Comparison of ENCODE assay signal across 30 cellular contexts in genomic region chr5:169052207-169052606, GRCh38.
A peak's percentile ranks its signal among the peaks of the same experiment; 100 is the strongest.
DNase-seq lines count a peak whose midpoint lies in the region; TF ChIP-seq lines count a peak whose summit lies in the region.
"Had no signal": no experiment of that assay in that cellular context is flagged by ENCODE, and none has a peak within 500 bp of the region (broad histone marks: within the 10 kb centered on the region; RNA-seq: fewer than 3 reads in every experiment).

No MANE protein-coding gene starts in this region.

- POLR2A ChIA-PET in GM10248 (lab: Yijun Ruan, JAX) = no interaction called here

- H3K9me3 ChIP-seq in SJSA1 (replicated peaks) = no peaks in the 10 kb centered on the region
- H3K9me3 ChIP-seq in endodermal cell (ENCODE audit: control insufficient read depth, low read length) = no peaks in the 10 kb centered on the region
- H3K9me3 ChIP-seq: BE2C, Peyer's patch, upper lobe of left lung had no signal

- TF ChIP-seq CTCF in AG09309 (IDR thresholded peaks at IDR 0.05; ENCODE audit: control insufficient read depth, insufficient read depth, low read depth, low read length, missing control alignments) (no peak), mesothelial cell of epicardium (IDR thresholded peaks at IDR 0.05; ENCODE audit: unreplicated experiment) (no peak), GM10248 (IDR thresholded peaks at IDR 0.05; ENCODE audit: control extremely low read depth, extremely low read depth, low read depth, missing control alignments) (no peak), endodermal cell (conservative IDR thresholded peaks at IDR 0.05) (no peak)

- H3K27ac Mint-ChIP-seq in mesothelial cell of epicardium (peak overlapping the region; percentile 48), endodermal cell (no peak overlapping the region)
- H3K27ac Mint-ChIP-seq: activated naive CD8-positive, alpha-beta T cell; immature natural killer cell; stimulated activated naive B cell treated with anti-CD40 and anti-IgM and Interleukin-4, amounts not matched to agents 10 μg/mL and 1 μg/mL and 100 μg/mL, for 72 hours had no signal

- H3K4me3 Mint-ChIP-seq in mesothelial cell of epicardium (no peak overlapping the region), endodermal cell (no peak overlapping the region)
- H3K4me3 Mint-ChIP-seq: activated naive CD8-positive, alpha-beta T cell; immature natural killer cell; stimulated activated naive B cell treated with anti-CD40 and anti-IgM and Interleukin-4, amounts not matched to agents 10 μg/mL and 1 μg/mL and 100 μg/mL, for 72 hours had no signal

- no peaks in the 10 kb centered on the region for H3K36me3 Mint-ChIP-seq in mesothelial cell of epicardium
- no peaks in the 10 kb centered on the region for H3K36me3 Mint-ChIP-seq in endodermal cell (ENCODE audit: low read depth)
- H3K36me3 Mint-ChIP-seq: activated naive CD8-positive, alpha-beta T cell; immature natural killer cell; stimulated activated naive B cell treated with anti-CD40 and anti-IgM and Interleukin-4, amounts not matched to agents 10 μg/mL and 1 μg/mL and 100 μg/mL, for 72 hours had no signal

- peaks cover 64% of the 10 kb centered on the region for H3K4me1 Mint-ChIP-seq in mesothelial cell of epicardium
- no peaks in the 10 kb centered on the region for H3K4me1 Mint-ChIP-seq in endodermal cell
- H3K4me1 Mint-ChIP-seq: immature natural killer cell; stimulated activated naive B cell treated with anti-CD40 and anti-IgM and Interleukin-4, amounts not matched to agents 10 μg/mL and 1 μg/mL and 100 μg/mL, for 72 hours had no signal

- H3K27me3 Mint-ChIP-seq in mesothelial cell of epicardium (ENCODE audit: low read depth) (no peaks in the 10 kb centered on the region), endodermal cell (ENCODE audit: insufficient read depth) (peaks cover 20% of the 10 kb centered on the region)

- H3K4me1 ChIP-seq in SJSA1 (replicated peaks) = peaks cover 40% of the 10 kb centered on the region
- H3K4me1 ChIP-seq in endodermal cell (ENCODE audit: control insufficient read depth, insufficient read depth, low read length) = no peaks in the 10 kb centered on the region
- H3K4me1 ChIP-seq: Peyer's patch, upper lobe of left lung had no signal

- 93 to 100% methylated on average over 1 to 3 of the region's 3 CpGs for WGBS in endodermal cell (ENCODE audit: insufficient coverage in 1 of 2, insufficient read length in 1 of 2), 2 experiments

- H3K9me3 Mint-ChIP-seq in mesothelial cell of epicardium (no peaks in the 10 kb centered on the region), endodermal cell (no peaks in the 10 kb centered on the region)
- H3K9me3 Mint-ChIP-seq: immature natural killer cell had no signal

- H3K36me3 ChIP-seq in SJSA1 (no peaks in the 10 kb centered on the region), endodermal cell (ENCODE audit: control insufficient read depth, insufficient read depth, low read length) (no peaks in the 10 kb centered on the region)
- H3K36me3 ChIP-seq: BE2C, Peyer's patch, upper lobe of left lung, WERI-Rb-1 had no signal

- CTCF ChIA-PET in GM10248 (lab: Yijun Ruan, JAX) = interaction anchor here (0.9 to 1.2 kb wide), 3 partner anchors 11 to 21 kb away, joined by 3 to 4 read pairs (median 3); no protein-coding TSS in a partner anchor

- no peak overlapping the region for H3K4me3 ChIP-seq in AG09309 (ENCODE audit: control insufficient read depth, low read depth, low read length)
- no peak overlapping the region for H3K4me3 ChIP-seq in SJSA1
- no peak overlapping the region for H3K4me3 ChIP-seq in endodermal cell (ENCODE audit: low read length)
- H3K4me3 ChIP-seq: Peyer's patch, upper lobe of left lung had no signal

- peak overlapping the region; percentile 10; the same call in 1 of the 2 replicates for H3K27ac ChIP-seq in SJSA1
- H3K27ac ChIP-seq in endodermal cell (ENCODE audit: low read depth, low read length) = no peak overlapping the region
- H3K27ac ChIP-seq: parathyroid adenoma, Peyer's patch, upper lobe of left lung, WERI-Rb-1 had no signal

- H3K27me3 ChIP-seq in SJSA1 (replicated peaks) (no peaks in the 10 kb centered on the region), endodermal cell (ENCODE audit: control insufficient read depth, insufficient read depth, low read length, poor library complexity, severe bottlenecking) (no peaks in the 10 kb centered on the region)
- H3K27me3 ChIP-seq: BE2C, Peyer's patch, upper lobe of left lung had no signal

- DNase-seq in AG09309 (ENCODE audit: low read depth) = peak; percentile 34
- peak; percentile 29 for DNase-seq in GM03348 (ENCODE audit: low spot score)
- DNase-seq in SJSA1 (ENCODE audit: low read depth in 1 of 2, low spot score in 2 of 2) = peak in 1 of 2 experiments; percentile 81
- no peak for DNase-seq in mesothelial cell of epicardium (ENCODE audit: low spot score in 2 of 2, unreplicated experiment in 2 of 2)
- no peak for DNase-seq in mucosa of gallbladder (ENCODE audit: low spot score)
- DNase-seq in T-helper 9 cell = no peak
- no peak for DNase-seq in GM10248 (ENCODE audit: extremely low spot score)
- DNase-seq in endodermal cell = no peak
- DNase-seq: activated CD4-positive, alpha-beta T cell treated with anti-CD3 and anti-CD28 coated beads for 48 hours; activated CD8-positive, alpha-beta memory T cell treated with anti-CD3 and anti-CD28 coated beads for 24 hours; activated T-cell treated with anti-CD3 and anti-CD28 coated beads for 4 hours; anterior cingulate cortex; BE2C; DMS53; GF-D8; immature natural killer cell; Kasumi-1; NCI-H1417 treated with DMSO at 0.1 percent for 48 hours; NCI-H2081; NCI-H2227 treated with DMSO at 0.1 percent for 48 hours; NCI-H69; Peyer's patch; retina; SIG-M5; stimulated activated naive B cell treated with anti-CD40 and anti-IgM and Interleukin-4, amounts not matched to agents 10 μg/mL and 1 μg/mL and 100 μg/mL, for 72 hours; substantia nigra; upper lobe of left lung; WERI-Rb-1 had no signal

- H3K9ac ChIP-seq in endodermal cell (ENCODE audit: extremely low read depth, low read length, poor library complexity, severe bottlenecking) = no peak overlapping the region
- H3K9ac ChIP-seq: parathyroid adenoma had no signal

Comparison
In these comparisons a context has a peak if more than half of its experiments do, and no peak if none do; other contexts are left out.
1. DNase-seq: peak in AG09309 (single experiment) and GM03348 (single experiment); none in mesothelial cell of epicardium (0 of 2), mucosa of gallbladder (single experiment), T-helper 9 cell (single experiment), GM10248 (single experiment) and endodermal cell (single experiment).